ENCODE assay signal across 1 cellular context in genomic region chr3:111577798-111578685, GRCh38.
TF ChIP-seq lines count a peak whose summit lies in the region.

No MANE protein-coding gene starts in this region.

TF ChIP-seq in SK-N-SH, 30 proteins besides CTCF, POLR2A, EP300 and RAD21 (continued from another document):
- no peak for TF ChIP-seq PBX3 (IDR thresholded peaks at IDR 0.05)
- peak; percentile 59 for TF ChIP-seq SMC3 (IDR thresholded peaks at IDR 0.05; ENCODE audit: low read depth, low read length)
- no peak for TF ChIP-seq ZBTB33 (IDR thresholded peaks at IDR 0.05; ENCODE audit: borderline replicate concordance, low read depth)
- TF ChIP-seq NRF1 (IDR thresholded peaks at IDR 0.05; ENCODE audit: low read depth, low read length): no peak
- no peak for TF ChIP-seq RFX5 (IDR thresholded peaks at IDR 0.05; ENCODE audit: low read length)
